ENCODE assay signal across 8 cellular contexts in genomic region chr10:133329401-133330202, GRCh38. TPM values are rescaled to one million over a fixed set of nuclear protein-coding genes. Genes with fewer than 3 reads are reported as not detected.
DNase-seq lines count a peak whose midpoint lies in the region; ATAC-seq and TF ChIP-seq lines count a peak whose summit lies in the region.

No MANE protein-coding gene starts in this region.

- ATAC-seq in HG02852 (IDR thresholded peaks at IDR 0.05; ENCODE audit: unreplicated experiment) (peak; percentile 81), body of pancreas (peak; percentile 90)

- WGBS in body of pancreas, 2 donors: 8 to 9% methylated on average over 26 to 37 of the region's 37 CpGs

- TF ChIP-seq CTCF in body of pancreas (IDR thresholded peaks at IDR 0.05): peak; percentile 78 to 93 (median 91)

- peak; percentile 72 for DNase-seq in SIG-M5 treated with dmso at 0.1 percent for 504 hours (lab: John Stamatoyannopoulos, UW; ENCODE audit: unreplicated experiment)
- no peak for DNase-seq in SIG-M5 (lab: John Stamatoyannopoulos, UW)
- peak; percentile 33 for DNase-seq in NCI-H1694 treated with DMSO at 0.1 percent for 48 hours (lab: John Stamatoyannopoulos, UW)
- peak; percentile 84 for DNase-seq in UCSD-AML1 (lab: John Stamatoyannopoulos, UW; ENCODE audit: unreplicated experiment)
- DNase-seq in body of pancreas: peak; percentile 86 to 92 (median 88)
- DNase-seq in iPS-NIHi7 (ENCODE audit: extremely low spot score): peak; percentile 87
- DNase-seq in stimulated activated CD4-positive, alpha-beta T cell treated with anti-CD3 and anti-CD28 coated beads, Interleukin-12 subunit alpha, Interleukin-12 subunit beta, amount 100 ng/mL, for 4 hours: peak; percentile 92

- intact Hi-C loops in body of pancreas (cut with DNase I): no loop called here

- no peak for TF ChIP-seq POLR2A in body of pancreas (IDR thresholded peaks at IDR 0.05)

- H3K4me3 ChIP-seq in body of pancreas: no peak overlapping the region

- H3K36me3 ChIP-seq in body of pancreas (replicated peaks in 1 of 2; ENCODE audit: insufficient read depth in 1 of 2, low read depth in 2 of 2): no peaks in the 10 kb centered on the region

- H3K27ac ChIP-seq in body of pancreas: no peak overlapping the region

- peaks cover 0 to 33% of the 10 kb centered on the region in 2 donors for H3K27me3 ChIP-seq in body of pancreas

- H3K9me3 ChIP-seq in body of pancreas: no peaks in the 10 kb centered on the region

- peaks cover 29% of the 10 kb centered on the region for H3K4me1 ChIP-seq in body of pancreas

RNA-seq across cellular contexts. Expression of gene CALY, which starts 7.1 kb away (rescaled TPM):
- total RNA-seq in body of pancreas: 1 to 10 TPM in 1 of 2 donors, not detected in 1; 1.8 TPM

RNA-seq across cellular contexts. Expression of gene PRAP1, which starts 17.6 kb away (rescaled TPM):
- 1 to 10 TPM in 1 of 2 donors, not detected in 1; 6.5 TPM for total RNA-seq in body of pancreas

RNA-seq across cellular contexts. Expression of gene ZNF511, which starts 20.9 kb away (rescaled TPM):
- total RNA-seq in body of pancreas: 10 to 100 TPM; 15.0 to 22.7 TPM

RNA-seq across cellular contexts. Expression of gene TUBGCP2, which starts 20.9 kb away (rescaled TPM):
- 10 to 100 TPM; 32.2 to 36.6 TPM for total RNA-seq in body of pancreas

RNA-seq across cellular contexts. Expression of gene FUOM, which starts 28.2 kb away (rescaled TPM):
- total RNA-seq in body of pancreas: 10 to 100 TPM; 12.5 to 16.1 TPM
